2 cellular contexts compared by ENCODE assay signal in the genomic region with DNA sequence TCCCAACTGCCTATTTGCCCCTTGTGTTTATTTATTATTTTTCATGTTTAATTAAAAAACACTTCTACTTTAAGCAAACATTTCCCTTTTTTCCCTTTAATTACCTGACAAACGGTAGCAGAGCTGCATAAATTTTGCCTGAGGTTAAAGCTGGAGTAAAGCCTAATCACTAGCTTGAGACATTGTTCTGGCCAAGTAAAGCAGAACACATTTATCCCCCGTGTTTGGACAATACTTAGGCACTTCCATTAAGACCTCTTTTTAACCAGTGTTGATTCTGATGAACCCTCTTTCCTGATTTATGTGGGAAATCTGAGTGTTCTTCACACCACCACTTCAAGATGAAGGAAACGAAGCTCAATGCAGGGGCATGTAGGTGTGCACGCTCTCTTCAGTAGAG.
A peak's percentile ranks its signal among the peaks of the same experiment; 100 is the strongest.
TF ChIP-seq lines count a peak whose summit lies in the region.

No MANE protein-coding gene starts in this region.

TF ChIP-seq in Ishikawa, 13 proteins besides CTCF, POLR2A, EP300 and RAD21 (continued from another document):
- TF ChIP-seq REST (IDR thresholded peaks at IDR 0.05; ENCODE audit: low read depth): no peak
- TF ChIP-seq TCF12 (IDR thresholded peaks at IDR 0.05; ENCODE audit: low read depth): peak; percentile 77
- no peak for TF ChIP-seq TAF1 (IDR thresholded peaks at IDR 0.05; ENCODE audit: low read depth)
- TF ChIP-seq NFIC (IDR thresholded peaks at IDR 0.05): peak; percentile 86
- TF ChIP-seq TEAD4 (IDR thresholded peaks at IDR 0.05): peak; percentile 68
- no peak for TF ChIP-seq EGR1 (IDR thresholded peaks at IDR 0.05)
- no peak for TF ChIP-seq CREB1 (IDR thresholded peaks at IDR 0.05; ENCODE audit: low read depth)
- 0 out of 2 replicates have a peak, but pooled peaks have one; percentile 38 for TF ChIP-seq YY1 (IDR thresholded peaks at IDR 0.05; ENCODE audit: low read depth)

TF ChIP-seq in WTC11, 78 proteins besides CTCF, POLR2A, EP300 and RAD21 (continued from another document):
- TF ChIP-seq, protein P1, sequence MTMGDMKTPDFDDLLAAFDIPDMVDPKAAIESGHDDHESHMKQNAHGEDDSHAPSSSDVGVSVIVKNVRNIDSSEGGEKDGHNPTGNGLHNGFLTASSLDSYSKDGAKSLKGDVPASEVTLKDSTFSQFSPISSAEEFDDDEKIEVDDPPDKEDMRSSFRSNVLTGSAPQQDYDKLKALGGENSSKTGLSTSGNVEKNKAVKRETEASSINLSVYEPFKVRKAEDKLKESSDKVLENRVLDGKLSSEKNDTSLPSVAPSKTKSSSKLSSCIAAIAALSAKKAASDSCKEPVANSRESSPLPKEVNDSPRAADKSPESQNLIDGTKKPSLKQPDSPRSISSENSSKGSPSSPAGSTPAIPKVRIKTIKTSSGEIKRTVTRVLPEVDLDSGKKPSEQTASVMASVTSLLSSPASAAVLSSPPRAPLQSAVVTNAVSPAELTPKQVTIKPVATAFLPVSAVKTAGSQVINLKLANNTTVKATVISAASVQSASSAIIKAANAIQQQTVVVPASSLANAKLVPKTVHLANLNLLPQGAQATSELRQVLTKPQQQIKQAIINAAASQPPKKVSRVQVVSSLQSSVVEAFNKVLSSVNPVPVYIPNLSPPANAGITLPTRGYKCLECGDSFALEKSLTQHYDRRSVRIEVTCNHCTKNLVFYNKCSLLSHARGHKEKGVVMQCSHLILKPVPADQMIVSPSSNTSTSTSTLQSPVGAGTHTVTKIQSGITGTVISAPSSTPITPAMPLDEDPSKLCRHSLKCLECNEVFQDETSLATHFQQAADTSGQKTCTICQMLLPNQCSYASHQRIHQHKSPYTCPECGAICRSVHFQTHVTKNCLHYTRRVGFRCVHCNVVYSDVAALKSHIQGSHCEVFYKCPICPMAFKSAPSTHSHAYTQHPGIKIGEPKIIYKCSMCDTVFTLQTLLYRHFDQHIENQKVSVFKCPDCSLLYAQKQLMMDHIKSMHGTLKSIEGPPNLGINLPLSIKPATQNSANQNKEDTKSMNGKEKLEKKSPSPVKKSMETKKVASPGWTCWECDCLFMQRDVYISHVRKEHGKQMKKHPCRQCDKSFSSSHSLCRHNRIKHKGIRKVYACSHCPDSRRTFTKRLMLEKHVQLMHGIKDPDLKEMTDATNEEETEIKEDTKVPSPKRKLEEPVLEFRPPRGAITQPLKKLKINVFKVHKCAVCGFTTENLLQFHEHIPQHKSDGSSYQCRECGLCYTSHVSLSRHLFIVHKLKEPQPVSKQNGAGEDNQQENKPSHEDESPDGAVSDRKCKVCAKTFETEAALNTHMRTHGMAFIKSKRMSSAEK (CRISPR knock-in tag; IDR thresholded peaks at IDR 0.05; ENCODE audit: borderline replicate concordance): no peak
- TF ChIP-seq NFYB (CRISPR knock-in tag; conservative IDR thresholded peaks at IDR 0.05; ENCODE audit: low read depth) (no peak), ATF1 (CRISPR knock-in tag; IDR thresholded peaks at IDR 0.05) (no peak), ETV6 (CRISPR knock-in tag; IDR thresholded peaks at IDR 0.05) (no peak), ZNF671 (CRISPR knock-in tag; IDR thresholded peaks at IDR 0.05) (no peak), ATF2 (CRISPR knock-in tag; IDR thresholded peaks at IDR 0.05; ENCODE audit: borderline replicate concordance, low read depth) (no peak), MLX (CRISPR knock-in tag; IDR thresholded peaks at IDR 0.05) (no peak)
- TF ChIP-seq, protein P2, sequence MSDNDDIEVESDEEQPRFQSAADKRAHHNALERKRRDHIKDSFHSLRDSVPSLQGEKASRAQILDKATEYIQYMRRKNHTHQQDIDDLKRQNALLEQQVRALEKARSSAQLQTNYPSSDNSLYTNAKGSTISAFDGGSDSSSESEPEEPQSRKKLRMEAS (CRISPR knock-in tag; IDR thresholded peaks at IDR 0.05): no peak
- TF ChIP-seq, protein P3, sequence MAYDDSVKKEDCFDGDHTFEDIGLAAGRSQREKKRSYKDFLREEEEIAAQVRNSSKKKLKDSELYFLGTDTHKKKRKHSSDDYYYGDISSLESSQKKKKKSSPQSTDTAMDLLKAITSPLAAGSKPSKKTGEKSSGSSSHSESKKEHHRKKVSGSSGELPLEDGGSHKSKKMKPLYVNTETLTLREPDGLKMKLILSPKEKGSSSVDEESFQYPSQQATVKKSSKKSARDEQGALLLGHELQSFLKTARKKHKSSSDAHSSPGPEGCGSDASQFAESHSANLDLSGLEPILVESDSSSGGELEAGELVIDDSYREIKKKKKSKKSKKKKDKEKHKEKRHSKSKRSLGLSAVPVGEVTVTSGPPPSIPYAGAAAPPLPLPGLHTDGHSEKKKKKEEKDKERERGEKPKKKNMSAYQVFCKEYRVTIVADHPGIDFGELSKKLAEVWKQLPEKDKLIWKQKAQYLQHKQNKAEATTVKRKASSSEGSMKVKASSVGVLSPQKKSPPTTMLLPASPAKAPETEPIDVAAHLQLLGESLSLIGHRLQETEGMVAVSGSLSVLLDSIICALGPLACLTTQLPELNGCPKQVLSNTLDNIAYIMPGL (CRISPR knock-in tag; IDR thresholded peaks at IDR 0.05): no peak
